26 cellular contexts compared by ENCODE assay signal in genomic region chr11:115275045-115275444, GRCh38.
DNase-seq lines count a peak whose midpoint lies in the region; ATAC-seq, FAIRE-seq and TF ChIP-seq lines count a peak whose summit lies in the region.
"Had no signal": no experiment of that assay in that cellular context is flagged by ENCODE, and none has a peak within 500 bp of the region (broad histone marks: within the 10 kb centered on the region; RNA-seq: fewer than 3 reads in every experiment).

No MANE protein-coding gene starts in this region.

- FAIRE-seq in GM12891 (lab: Jason Lieb, UNC): peak; percentile 23
- FAIRE-seq: A204.1, D721Med, GM12878, H54 had no signal

- no peak for ATAC-seq in activated CD8-positive, alpha-beta memory T cell treated with anti-CD3 and anti-CD28 coated beads, Interleukin-2, amount 10 ng/mL, durations not matched to agents 7 days and 5 days
- ATAC-seq in HG02610 (IDR thresholded peaks at IDR 0.05; ENCODE audit: unreplicated experiment) (no peak), right lobe of liver (no peak)
- ATAC-seq: GM12878 had no signal

- H3K4me1 Mint-ChIP-seq in brain (peaks cover 98% of the 10 kb centered on the region), nephron progenitor cell (peaks cover 71% of the 10 kb centered on the region)
- H3K4me1 Mint-ChIP-seq in activated CD8-positive, alpha-beta memory T cell treated with anti-CD3 and anti-CD28 coated beads, Interleukin-2, amount 10 ng/mL, durations not matched to agents 7 days and 5 days: no peaks in the 10 kb centered on the region
- H3K4me1 Mint-ChIP-seq: CD14-positive monocyte; CD8-positive, alpha-beta memory T cell had no signal

- H3K27ac Mint-ChIP-seq in brain (peak overlapping the region; percentile 7 to 93 (median 56)), nephron progenitor cell (peak overlapping the region; percentile 31)
- no peak overlapping the region for H3K27ac Mint-ChIP-seq in activated CD8-positive, alpha-beta memory T cell treated with anti-CD3 and anti-CD28 coated beads, Interleukin-2, amount 10 ng/mL, durations not matched to agents 7 days and 5 days
- H3K27ac Mint-ChIP-seq: CD14-positive monocyte; CD4-positive, alpha-beta T cell; HFFc6 had no signal

- intact Hi-C loops in PC-9 (cut with micrococcal nuclease; ENCODE audit: unreplicated experiment) (no loop called here), right lobe of liver (cut with DNase I) (no loop called here)

- H3K27me3 Mint-ChIP-seq in brain (no peaks in the 10 kb centered on the region), nephron progenitor cell (ENCODE audit: low read depth, poor library complexity) (no peaks in the 10 kb centered on the region)
- peaks cover 28% of the 10 kb centered on the region for H3K27me3 Mint-ChIP-seq in activated CD8-positive, alpha-beta memory T cell treated with anti-CD3 and anti-CD28 coated beads, Interleukin-2, amount 10 ng/mL, durations not matched to agents 7 days and 5 days

- H3K9me3 Mint-ChIP-seq in brain: no peaks in the 10 kb centered on the region
- H3K9me3 Mint-ChIP-seq in nephron progenitor cell: no peaks in the 10 kb centered on the region
- H3K9me3 Mint-ChIP-seq in activated CD8-positive, alpha-beta memory T cell treated with anti-CD3 and anti-CD28 coated beads, Interleukin-2, amount 10 ng/mL, durations not matched to agents 7 days and 5 days (ENCODE audit: low read depth): no peaks in the 10 kb centered on the region
- H3K9me3 Mint-ChIP-seq: CD4-positive, alpha-beta T cell; CD8-positive, alpha-beta memory T cell had no signal

- H3K4me3 Mint-ChIP-seq in brain: no peak overlapping the region
- no peak overlapping the region for H3K4me3 Mint-ChIP-seq in nephron progenitor cell
- no peak overlapping the region for H3K4me3 Mint-ChIP-seq in activated CD8-positive, alpha-beta memory T cell treated with anti-CD3 and anti-CD28 coated beads, Interleukin-2, amount 10 ng/mL, durations not matched to agents 7 days and 5 days
- H3K4me3 Mint-ChIP-seq: CD14-positive monocyte; CD4-positive, alpha-beta T cell; CD8-positive, alpha-beta memory T cell; HFFc6 had no signal

- CTCF ChIA-PET in activated CD8-positive, alpha-beta memory T cell treated with anti-CD3 and anti-CD28 coated beads, Interleukin-2, amount 10 ng/mL, durations not matched to agents 7 days and 5 days (lab: Charles Lee): no interaction called here
- CTCF ChIA-PET in PC-9 (lab: Charles Lee): no interaction called here

- POLR2A ChIA-PET in PC-9 (lab: Charles Lee; ENCODE audit: unreplicated experiment): no interaction called here

- H3K27ac ChIP-seq in PC-9 (no peak overlapping the region), right lobe of liver (no peak overlapping the region)
- H3K27ac ChIP-seq: 22Rv1; BLaER1 treated with 17β-estradiol and CSF1 and Interleukin-3, amounts not matched to agents 10 nM and 100 nM had no signal

- H3F3A ChIP-seq in PC-9 (ENCODE audit: insufficient read depth, low read depth): no peaks in the 10 kb centered on the region

- 93% methylated on average over 11 of the region's 11 CpGs for WGBS in right lobe of liver (ENCODE audit: insufficient coverage, low coverage, low lambda C conversion rate, missing lambda C conversion rate)

- no peaks in the 10 kb centered on the region for H4K20me1 ChIP-seq in PC-9 (ENCODE audit: insufficient read depth)
- H4K20me1 ChIP-seq: BLaER1 treated with 17β-estradiol and CSF1 and Interleukin-3, amounts not matched to agents 10 nM and 100 nM had no signal

- H3K9me2 ChIP-seq in PC-9 (ENCODE audit: insufficient read depth): no peaks in the 10 kb centered on the region

- H2AFZ ChIP-seq in PC-9: no peak overlapping the region

- DNase-seq in GM12891 (ENCODE audit: insufficient read length, low spot score): no peak
- DNase-seq in kidney glomerular epithelial cell (lab: John Stamatoyannopoulos, UW): peak; percentile 87
- DNase-seq in nephron progenitor cell: no peak
- DNase-seq in activated CD8-positive, alpha-beta memory T cell treated with anti-CD3 and anti-CD28 coated beads, Interleukin-2, amount 10 ng/mL, durations not matched to agents 7 days and 5 days: no peak
- no peak for DNase-seq in PC-9
- no peak for DNase-seq in right lobe of liver
- DNase-seq: AML-193; BE2C; CD4-positive, alpha-beta T cell; CD8-positive, alpha-beta memory T cell; DMS 273 treated with DMSO at 0.1 percent for 48 hours; DMS79; EL; GDM1; GOT3; HFFc6 had no signal

- H3K9me3 ChIP-seq in PC-9 (ENCODE audit: insufficient read depth, low read depth) (no peaks in the 10 kb centered on the region), right lobe of liver (no peaks in the 10 kb centered on the region)
- H3K9me3 ChIP-seq: BE2C, HAP-1 had no signal

- BruUV-seq in PC-9 (replicated peaks; lab: Mats Ljungman, UMichigan): no TSS peak

- H3K4me3 ChIP-seq in PC-9 (no peak overlapping the region), right lobe of liver (no peak overlapping the region)
- H3K4me3 ChIP-seq: BLaER1 treated with 17β-estradiol and CSF1 and Interleukin-3, amounts not matched to agents 10 nM and 100 nM; GM12878; HAP-1 had no signal

- no peak overlapping the region for H3K4me2 ChIP-seq in PC-9
- H3K4me2 ChIP-seq: BLaER1 treated with 17β-estradiol and CSF1 and Interleukin-3, amounts not matched to agents 10 nM and 100 nM had no signal

- H3K36me3 Mint-ChIP-seq in brain (peaks cover 3% of the 10 kb centered on the region), nephron progenitor cell (ENCODE audit: low read depth) (peaks cover 16% of the 10 kb centered on the region)
- no peaks in the 10 kb centered on the region for H3K36me3 Mint-ChIP-seq in activated CD8-positive, alpha-beta memory T cell treated with anti-CD3 and anti-CD28 coated beads, Interleukin-2, amount 10 ng/mL, durations not matched to agents 7 days and 5 days
- H3K36me3 Mint-ChIP-seq: CD14-positive monocyte had no signal

- H3K27me3 ChIP-seq in PC-9 (ENCODE audit: insufficient read depth, low read depth) (peaks cover 93% of the 10 kb centered on the region), right lobe of liver (no peaks in the 10 kb centered on the region)
- H3K27me3 ChIP-seq: BE2C; BLaER1 treated with 17β-estradiol and CSF1 and Interleukin-3, amounts not matched to agents 10 nM and 100 nM had no signal

- no peaks in the 10 kb centered on the region for H3K79me2 ChIP-seq in PC-9 (ENCODE audit: low read depth)

- TF ChIP-seq POLR2A in GM12891 (IDR thresholded peaks at IDR 0.05; ENCODE audit: low read depth, low read length) (no peak), right lobe of liver (IDR thresholded peaks at IDR 0.05) (no peak)

- H3K4me1 ChIP-seq in PC-9 (replicated peaks; ENCODE audit: insufficient read depth) (no peaks in the 10 kb centered on the region), right lobe of liver (no peaks in the 10 kb centered on the region)
- H3K4me1 ChIP-seq: HAP-1 had no signal

- no peak for TF ChIP-seq CTCF in brain (conservative IDR thresholded peaks at IDR 0.05)
- no peak for TF ChIP-seq CTCF in nephron progenitor cell (IDR thresholded peaks at IDR 0.05)
- TF ChIP-seq CTCF in PC-9 (conservative IDR thresholded peaks at IDR 0.05): no peak
- TF ChIP-seq CTCF in right lobe of liver (IDR thresholded peaks at IDR 0.05): no peak

- H3K36me3 ChIP-seq in PC-9 (ENCODE audit: low read depth): no peaks in the 10 kb centered on the region
- no peaks in the 10 kb centered on the region for H3K36me3 ChIP-seq in right lobe of liver
- H3K36me3 ChIP-seq: BE2C; BLaER1 treated with 17β-estradiol and CSF1 and Interleukin-3, amounts not matched to agents 10 nM and 100 nM; HAP-1 had no signal

TF ChIP-seq in GM12891, 5 proteins besides CTCF, POLR2A, EP300 and RAD21:
- no peak for TF ChIP-seq POLR2AphosphoS5 (IDR thresholded peaks at IDR 0.05; ENCODE audit: low read depth, low read length)
- no peak for TF ChIP-seq SPI1 (IDR thresholded peaks at IDR 0.05; ENCODE audit: low read depth, low read length)
- no peak for TF ChIP-seq TAF1 (IDR thresholded peaks at IDR 0.05; ENCODE audit: low read depth, low read length)
- no peak for TF ChIP-seq POU2F2 (IDR thresholded peaks at IDR 0.05; ENCODE audit: low read depth, low read length)
- TF ChIP-seq PAX5 (IDR thresholded peaks at IDR 0.05; ENCODE audit: insufficient read depth, low read length, severe bottlenecking): no peak
